ENCODE assay signal across 8 cellular contexts in genomic region chr14:80987235-80988032, GRCh38. TPM values are rescaled to one million over a fixed set of nuclear protein-coding genes. Genes with fewer than 3 reads are reported as not detected.
DNase-seq lines count a peak whose midpoint lies in the region; ATAC-seq and TF ChIP-seq lines count a peak whose summit lies in the region.

No MANE protein-coding gene starts in this region.

- TF ChIP-seq CTCF in epithelial cell of proximal tubule (conservative IDR thresholded peaks at IDR 0.05; ENCODE audit: low read depth, low read length) = peak; percentile 97

- POLR2A ChIA-PET in naive thymus-derived CD8-positive, alpha-beta T cell (lab: Charles Lee) = interaction anchor here (1.0 kb wide), 1 partner anchor 32 kb away, joined by 5 read pairs; the partner anchor contains the start of gene TSHR

- DNase-seq in AG20443 (ENCODE audit: low spot score) (peak; percentile 79), NCI-H748 treated with DMSO at 0.1 percent for 48 hours (lab: John Stamatoyannopoulos, UW) (peak; percentile 76), epithelial cell of proximal tubule (ENCODE audit: low read depth) (peak; percentile 65)
- DNase-seq in activated CD8-positive, alpha-beta memory T cell treated with anti-CD3 and anti-CD28 coated beads, Interleukin-2, amount 50 U/mL, for 1 hour (ENCODE audit: extremely low read depth) = peak; percentile 9
- DNase-seq in naive thymus-derived CD8-positive, alpha-beta T cell = peak; percentile 12 to 76 (median 60)
- peak; percentile 67 for DNase-seq in stimulated activated naive CD8-positive, alpha-beta T cell treated with anti-CD3 and anti-CD28 coated beads, Interleukin-15, Interleukin-2, amounts not matched to agents 100 U/mL and 50 U/mL, for 24 hours

- H3K4me3 Mint-ChIP-seq in naive thymus-derived CD8-positive, alpha-beta T cell = no peak overlapping the region

- H3K27ac Mint-ChIP-seq in naive thymus-derived CD8-positive, alpha-beta T cell = no peak overlapping the region

- no peak overlapping the region for H3K4me3 ChIP-seq in epithelial cell of proximal tubule (ENCODE audit: low read depth, low read length)

- H3K27me3 Mint-ChIP-seq in naive thymus-derived CD8-positive, alpha-beta T cell = peaks cover 4 to 13% (median 8%) of the 10 kb centered on the region in 5 donors

- peak; percentile 69 for ATAC-seq in GM18868 (IDR thresholded peaks at IDR 0.05; ENCODE audit: unreplicated experiment)
- peak; percentile 49 for ATAC-seq in HG03520 (IDR thresholded peaks at IDR 0.05; ENCODE audit: unreplicated experiment)
- ATAC-seq in naive thymus-derived CD8-positive, alpha-beta T cell = peak; percentile 60 to 77
- ATAC-seq in stimulated activated naive CD8-positive, alpha-beta T cell treated with anti-CD3 and anti-CD28 coated beads, Interleukin-15, Interleukin-2, amounts not matched to agents 100 U/mL and 50 U/mL, for 24 hours = peak; percentile 40

- no peaks in the 10 kb centered on the region for H3K4me1 Mint-ChIP-seq in naive thymus-derived CD8-positive, alpha-beta T cell

- no peaks in the 10 kb centered on the region for H3K36me3 Mint-ChIP-seq in naive thymus-derived CD8-positive, alpha-beta T cell

- no peaks in the 10 kb centered on the region for H3K9me3 Mint-ChIP-seq in naive thymus-derived CD8-positive, alpha-beta T cell

RNA-seq across cellular contexts. Expression of gene TSHR, which starts 32.0 kb away (rescaled TPM):
- not detected in 2 replicates for total RNA-seq in epithelial cell of proximal tubule
- total RNA-seq in naive thymus-derived CD8-positive, alpha-beta T cell = not detected
- polyA plus RNA-seq in naive thymus-derived CD8-positive, alpha-beta T cell = under 1 TPM in 1 of 3 donors, not detected in 2; 0.40 TPM

RNA-seq across cellular contexts. Expression of gene CEP128, which starts 45.9 kb away (rescaled TPM):
- 5.2 and 5.7 TPM in 2 replicates for total RNA-seq in epithelial cell of proximal tubule
- 1 to 10 TPM; 7.3 to 8.7 TPM for total RNA-seq in naive thymus-derived CD8-positive, alpha-beta T cell
- polyA plus RNA-seq in naive thymus-derived CD8-positive, alpha-beta T cell = 1 to 10 TPM; 2.0 to 3.1 (median 2.2) TPM

Comparison
In these comparisons a context has a peak if more than half of its experiments do, and no peak if none do; other contexts are left out.
1. DNase-seq: peak in every context shown above with its lines; median percentile 79 in AG20443; 76 in NCI-H748 treated with DMSO at 0.1 percent for 48 hours; 67 in stimulated activated naive CD8-positive, alpha-beta T cell treated with anti-CD3 and anti-CD28 coated beads, Interleukin-15, Interleukin-2, amounts not matched to agents 100 U/mL and 50 U/mL, for 24 hours; 65 in epithelial cell of proximal tubule; 60 in naive thymus-derived CD8-positive, alpha-beta T cell; 9 in activated CD8-positive, alpha-beta memory T cell treated with anti-CD3 and anti-CD28 coated beads, Interleukin-2, amount 50 U/mL, for 1 hour.